Comparison of ENCODE assay signal across 1 cellular context in the genomic region with DNA sequence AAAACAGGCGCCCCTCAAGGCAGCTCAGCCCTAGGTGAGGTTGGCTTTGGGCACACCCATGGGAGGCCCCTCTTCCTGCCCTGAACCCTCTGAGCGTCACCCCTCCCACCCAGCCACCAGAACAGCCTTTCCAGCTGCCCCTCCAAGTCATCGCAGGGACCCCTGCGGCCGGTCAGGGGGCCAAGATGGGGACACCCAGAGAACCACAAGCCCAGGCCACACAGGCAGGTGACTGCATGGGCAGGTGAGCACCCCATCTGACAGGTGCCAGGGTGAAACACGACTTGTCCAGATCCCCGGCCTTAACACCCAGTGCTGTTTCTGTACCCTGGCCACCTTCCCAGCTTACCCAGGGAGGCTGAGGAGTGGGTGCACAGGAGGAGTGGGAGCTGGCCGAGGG.
TF ChIP-seq lines count a peak whose summit lies in the region.

No MANE protein-coding gene starts in this region.

TF ChIP-seq in HCT116, 20 proteins besides CTCF, POLR2A, EP300 and RAD21 (continued from another document):
- TF ChIP-seq FOSL1 (IDR thresholded peaks at IDR 0.05; ENCODE audit: low read depth) (no peak), ZNF274 (IDR thresholded peaks at IDR 0.05; ENCODE audit: low read depth, low read length) (no peak), CEBPB (IDR thresholded peaks at IDR 0.05; ENCODE audit: low read depth) (no peak), TCF7L2 (IDR thresholded peaks at IDR 0.05; ENCODE audit: borderline replicate concordance, extremely low read depth, insufficient read depth, insufficient read length) (no peak), ZFX (IDR thresholded peaks at IDR 0.05) (no peak)
